ENCODE assay signal across 9 cellular contexts in genomic region chr14:76958020-76958965, GRCh38.
DNase-seq lines count a peak whose midpoint lies in the region; ATAC-seq and TF ChIP-seq lines count a peak whose summit lies in the region.
"Had no signal": no experiment of that assay in that cellular context is flagged by ENCODE, and none has a peak within 500 bp of the region (broad histone marks: within the 10 kb centered on the region; RNA-seq: fewer than 3 reads in every experiment).

No MANE protein-coding gene starts in this region.

- TF ChIP-seq POLR2A in breast epithelium (IDR thresholded peaks at IDR 0.05) = no peak

- H3K4me3 ChIP-seq in CD4-positive, CD25-positive, alpha-beta regulatory T cell (ENCODE audit: low read depth, low read length) = no peak overlapping the region
- no peak overlapping the region for H3K4me3 ChIP-seq in HUES6 (ENCODE audit: low read depth, low read length)
- H3K4me3 ChIP-seq in breast epithelium = no peak overlapping the region

- H3K4me3 Mint-ChIP-seq in CD4-positive, CD25-positive, alpha-beta regulatory T cell = peak overlapping the region; percentile 6 to 94 (median 58)
- no peak overlapping the region for H3K4me3 Mint-ChIP-seq in nephron

- no peak for DNase-seq in CD4-positive, CD25-positive, alpha-beta regulatory T cell
- DNase-seq in breast epithelium (ENCODE audit: low spot score in 2 of 2) (no peak), NCI-H146 treated with DMSO at 0.1 percent for 48 hours (lab: John Stamatoyannopoulos, UW; ENCODE audit: unreplicated experiment) (no peak), middle frontal gyrus (ENCODE audit: extremely low spot score, low spot score) (no peak)
- DNase-seq: stimulated activated CD4-positive, alpha-beta T cell treated with anti-CD3 and anti-CD28 coated beads, Interleukin-4, amount 100 ng/mL, for 1 hour had no signal

- no peak for ATAC-seq in CD4-positive, CD25-positive, alpha-beta regulatory T cell (ENCODE audit: low read depth in 2 of 2)
- no peak for ATAC-seq in GM18858 (IDR thresholded peaks at IDR 0.05; ENCODE audit: unreplicated experiment)
- no peak for ATAC-seq in HG02840 (IDR thresholded peaks at IDR 0.05; ENCODE audit: low FRiP score, unreplicated experiment)

- no peaks in the 10 kb centered on the region for H3K36me3 ChIP-seq in CD4-positive, CD25-positive, alpha-beta regulatory T cell (ENCODE audit: control insufficient read depth, insufficient read depth, low read length)
- H3K36me3 ChIP-seq in HUES6 (ENCODE audit: control insufficient read depth, insufficient read depth, low read length) = no peaks in the 10 kb centered on the region
- H3K36me3 ChIP-seq in breast epithelium = no peaks in the 10 kb centered on the region

- H3K9me3 Mint-ChIP-seq in CD4-positive, CD25-positive, alpha-beta regulatory T cell = peaks cover 0 to 2% (median 0%) of the 10 kb centered on the region in 7 donors
- no peaks in the 10 kb centered on the region for H3K9me3 Mint-ChIP-seq in nephron

- H3K9ac ChIP-seq in HUES6 (ENCODE audit: low read length) = peak overlapping the region; percentile 68

- no peak for TF ChIP-seq CTCF in breast epithelium (IDR thresholded peaks at IDR 0.05)
- no peak for TF ChIP-seq CTCF in nephron (IDR thresholded peaks at IDR 0.05; ENCODE audit: unreplicated experiment in 3 of 3)

- H3K4me1 Mint-ChIP-seq in CD4-positive, CD25-positive, alpha-beta regulatory T cell = peaks cover 11 to 90% (median 39%) of the 10 kb centered on the region in 4 donors
- H3K4me1 Mint-ChIP-seq in nephron = peaks cover 73% of the 10 kb centered on the region

- intact Hi-C loops in breast epithelium (cut with DNase I; ENCODE audit: low total_unique reads) = no loop called here

- no peaks in the 10 kb centered on the region for H3K9me3 ChIP-seq in CD4-positive, CD25-positive, alpha-beta regulatory T cell (ENCODE audit: control insufficient read depth in 2 of 2, low read length in 2 of 2)
- H3K9me3 ChIP-seq in HUES6 (ENCODE audit: control insufficient read depth, insufficient read depth, low read depth, low read length) (no peaks in the 10 kb centered on the region), breast epithelium (no peaks in the 10 kb centered on the region)

- H3K36me3 Mint-ChIP-seq in CD4-positive, CD25-positive, alpha-beta regulatory T cell = no peaks in the 10 kb centered on the region
- no peaks in the 10 kb centered on the region for H3K36me3 Mint-ChIP-seq in nephron (ENCODE audit: low read depth)

- H3K4me1 ChIP-seq in CD4-positive, CD25-positive, alpha-beta regulatory T cell (ENCODE audit: control insufficient read depth, insufficient read depth, low read length, poor library complexity, severe bottlenecking) = peaks cover 73% of the 10 kb centered on the region
- peaks cover 79% of the 10 kb centered on the region for H3K4me1 ChIP-seq in HUES6 (ENCODE audit: control insufficient read depth, insufficient read depth, low read length)
- H3K4me1 ChIP-seq in breast epithelium = peaks cover 11 to 25% of the 10 kb centered on the region in 2 donors

- peak overlapping the region; percentile 78 to 99 (median 93) for H3K27ac Mint-ChIP-seq in CD4-positive, CD25-positive, alpha-beta regulatory T cell
- H3K27ac Mint-ChIP-seq in nephron = peak overlapping the region; percentile 95 to 99 (median 98)

- H3K27me3 ChIP-seq in CD4-positive, CD25-positive, alpha-beta regulatory T cell (ENCODE audit: control insufficient read depth, insufficient read depth, low read length) = no peaks in the 10 kb centered on the region
- H3K27me3 ChIP-seq in HUES6 (ENCODE audit: control insufficient read depth, insufficient read depth, low read length) = no peaks in the 10 kb centered on the region
- no peaks in the 10 kb centered on the region for H3K27me3 ChIP-seq in breast epithelium

- peak overlapping the region; percentile 96 for H3K27ac ChIP-seq in CD4-positive, CD25-positive, alpha-beta regulatory T cell (ENCODE audit: insufficient read depth, low read length, poor library complexity, severe bottlenecking)
- H3K27ac ChIP-seq in HUES6 (ENCODE audit: low read depth, low read length) = peak overlapping the region; percentile 83; the same call in 1 of the 2 replicates
- H3K27ac ChIP-seq in breast epithelium = peak overlapping the region; percentile 85 to 88

- H3K27me3 Mint-ChIP-seq in CD4-positive, CD25-positive, alpha-beta regulatory T cell = peaks cover 22% of the 10 kb centered on the region
- peaks cover 10% of the 10 kb centered on the region for H3K27me3 Mint-ChIP-seq in nephron (ENCODE audit: low read depth)

Comparison
In these comparisons a context has a peak if more than half of its experiments do, and no peak if none do; other contexts are left out.
1. H3K4me3 Mint-ChIP-seq: peak in CD4-positive, CD25-positive, alpha-beta regulatory T cell (4 of 4); none in nephron (0 of 3).
2. Peak in every context shown above with its lines, with median percentiles within 50 percentile points of each other: H3K27ac ChIP-seq.